27 cellular contexts compared by ENCODE assay signal in the genomic region with DNA sequence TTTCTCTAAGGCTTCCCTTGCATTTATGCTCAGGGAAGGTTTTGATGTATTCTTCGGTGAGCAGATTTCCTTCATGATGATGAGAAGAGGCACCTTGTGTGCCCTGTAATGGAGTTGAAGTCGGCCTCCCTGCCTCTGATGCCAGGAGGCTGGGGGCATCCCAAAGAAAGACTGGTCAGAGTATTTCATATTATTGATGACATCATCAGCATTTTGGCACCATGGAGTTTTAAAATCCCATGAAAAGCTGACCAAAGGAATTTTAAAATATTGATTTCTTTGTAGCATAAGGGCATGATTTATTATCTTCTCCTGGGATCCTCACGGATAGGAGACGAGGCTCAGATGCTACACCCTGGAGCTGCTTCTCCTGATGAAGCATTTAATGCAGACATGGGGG.
"Had no signal": no experiment of that assay in that cellular context is flagged by ENCODE, and none has a peak within 500 bp of the region (broad histone marks: within the 10 kb centered on the region; RNA-seq: fewer than 3 reads in every experiment).

No MANE protein-coding gene starts in this region.

- H3K4me1 ChIP-seq: left lung, lower lobe of right lung, parathyroid adenoma, right atrium auricular region, sigmoid colon, spleen, tibial nerve, uterus had no signal

- H3K27ac ChIP-seq: left lung, lower lobe of right lung, parathyroid adenoma, right atrium auricular region, sigmoid colon, spleen, tibial nerve, uterus had no signal

- FAIRE-seq: islet of Langerhans, kidney, small intestine had no signal

- H2AFZ ChIP-seq: parathyroid adenoma had no signal

- H3K9ac ChIP-seq: parathyroid adenoma had no signal

- H3K9me3 ChIP-seq: left lung, lower lobe of right lung, sigmoid colon, uterus had no signal

- DNase-seq: hypothalamus; immature natural killer cell; kidney; left colon; left lung; lower lobe of right lung; mammary epithelial cell; mesenchymal stem cell; naive thymus-derived CD8-positive, alpha-beta T cell; nucleus accumbens; sigmoid colon; small intestine; spleen; stimulated activated CD4-positive, alpha-beta T cell treated with anti-CD3 and anti-CD28 coated beads, Interleukin-4, amount 100 ng/mL, for 24 hours; stimulated activated naive CD4-positive, alpha-beta T cell; stimulated activated naive CD8-positive, alpha-beta T cell treated with anti-CD3 and anti-CD28 coated beads, Interleukin-15, amount 100 ng/mL, for 72 hours; substantia nigra; uterus had no signal

- H3K27me3 Mint-ChIP-seq: stimulated activated naive CD8-positive, alpha-beta T cell treated with anti-CD3 and anti-CD28 coated beads, Interleukin-15, amount 100 ng/mL, for 72 hours had no signal

- H3K27ac Mint-ChIP-seq: immature natural killer cell; naive thymus-derived CD8-positive, alpha-beta T cell; nephron; progenitor cell of endocrine pancreas; stimulated activated effector memory CD8-positive, alpha-beta T cell treated with anti-CD3 and anti-CD28 coated beads, Interleukin-12 subunit alpha, Interleukin-12 subunit beta, amount 100 ng/mL, for 72 hours; stimulated activated naive CD8-positive, alpha-beta T cell treated with anti-CD3 and anti-CD28 coated beads, Interleukin-15, amount 100 ng/mL, for 72 hours; type B pancreatic cell had no signal

- H3K27me3 ChIP-seq: left lung, right atrium auricular region, sigmoid colon, spleen, tibial nerve had no signal

- H3K36me3 ChIP-seq: left lung, lower lobe of right lung, right atrium auricular region, sigmoid colon, spleen, tibial nerve, uterus had no signal

- ATAC-seq: left colon; left lung; lower lobe of right lung; naive thymus-derived CD8-positive, alpha-beta T cell; stimulated activated effector memory CD8-positive, alpha-beta T cell treated with anti-CD3 and anti-CD28 coated beads, Interleukin-12 subunit alpha, Interleukin-12 subunit beta, amount 100 ng/mL, for 72 hours; stimulated activated naive CD8-positive, alpha-beta T cell treated with anti-CD3 and anti-CD28 coated beads, Interleukin-15, amount 100 ng/mL, for 72 hours had no signal

- H3K4me3 Mint-ChIP-seq: immature natural killer cell; naive thymus-derived CD8-positive, alpha-beta T cell; nephron; neural crest cell; stimulated activated effector memory CD8-positive, alpha-beta T cell treated with anti-CD3 and anti-CD28 coated beads, Interleukin-12 subunit alpha, Interleukin-12 subunit beta, amount 100 ng/mL, for 72 hours; stimulated activated naive CD8-positive, alpha-beta T cell treated with anti-CD3 and anti-CD28 coated beads, Interleukin-15, amount 100 ng/mL, for 72 hours; type B pancreatic cell had no signal

- H3K4me3 ChIP-seq: left lung, lower lobe of right lung, right atrium auricular region, sigmoid colon, spleen, tibial nerve, uterus had no signal

- H3K36me3 Mint-ChIP-seq: stimulated activated effector memory CD8-positive, alpha-beta T cell treated with anti-CD3 and anti-CD28 coated beads, Interleukin-12 subunit alpha, Interleukin-12 subunit beta, amount 100 ng/mL, for 72 hours; type B pancreatic cell had no signal

- H3K79me2 ChIP-seq: parathyroid adenoma had no signal

- H3K4me1 Mint-ChIP-seq: immature natural killer cell; nephron; neural crest cell; stimulated activated effector memory CD8-positive, alpha-beta T cell treated with anti-CD3 and anti-CD28 coated beads, Interleukin-12 subunit alpha, Interleukin-12 subunit beta, amount 100 ng/mL, for 72 hours; stimulated activated naive CD8-positive, alpha-beta T cell treated with anti-CD3 and anti-CD28 coated beads, Interleukin-15, amount 100 ng/mL, for 72 hours had no signal
